Comparison of ENCODE assay signal across 23 cellular contexts in the genomic region with DNA sequence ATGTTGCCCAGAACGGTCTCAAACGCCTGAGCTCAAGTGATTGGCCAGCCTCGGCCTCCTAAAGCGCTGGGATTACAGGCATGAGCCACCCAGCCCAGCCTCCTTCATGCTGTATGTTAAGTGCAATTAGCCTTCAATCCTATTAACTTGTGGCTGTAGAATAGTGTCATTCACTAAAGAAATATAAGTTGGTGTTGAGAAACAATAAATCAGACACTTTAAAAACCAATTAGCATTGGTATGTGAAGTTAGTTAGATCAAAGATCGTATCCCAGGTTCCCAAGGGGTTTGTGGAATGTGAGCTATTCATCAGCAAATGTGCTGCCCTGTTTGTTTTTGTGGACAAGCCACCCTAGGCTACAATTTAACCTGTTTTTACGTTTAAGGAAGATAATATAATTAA. TPM values are rescaled to one million over a fixed set of nuclear protein-coding genes. Genes with fewer than 3 reads are reported as not detected.
DNase-seq lines count a peak whose midpoint lies in the region; ATAC-seq and TF ChIP-seq lines count a peak whose summit lies in the region.
"Had no signal": no experiment of that assay in that cellular context is flagged by ENCODE, and none has a peak within 500 bp of the region (broad histone marks: within the 10 kb centered on the region; RNA-seq: fewer than 3 reads in every experiment).

No MANE protein-coding gene starts in this region.

- H2BK5ac ChIP-seq in H9 (ENCODE audit: insufficient read length, low read length), result peak overlapping the region; percentile 97

- peaks cover 38 to 49% of the 10 kb centered on the region in 2 experiments for H3K4me1 Mint-ChIP-seq in H9
- H3K4me1 Mint-ChIP-seq in WTC11, result peaks cover 55% of the 10 kb centered on the region
- H3K4me1 Mint-ChIP-seq in HFFc6 (ENCODE audit: low read depth), result no peaks in the 10 kb centered on the region
- H3K4me1 Mint-ChIP-seq in natural killer cell treated with Interleukin-12 subunit alpha and Interleukin-12 subunit beta and Interleukin-15 and Interleukin-18, amount 100 ng/mL, for 72 hours (ENCODE audit: low read depth in 2 of 2), result no peaks in the 10 kb centered on the region

- no peak overlapping the region for H2BK15ac ChIP-seq in H9 (ENCODE audit: low read depth, low read length)

- DNase-seq in H9, result peak; percentile 43
- DNase-seq in WTC11 (ENCODE audit: low spot score), result no peak
- DNase-seq in iPS-NIHi7 (ENCODE audit: extremely low spot score), result peak; percentile 35
- peak; percentile 87 for DNase-seq in renal cortical epithelial cell (ENCODE audit: low read depth)
- DNase-seq in HFFc6, result no peak
- no peak for DNase-seq in NCI-H1105 (lab: John Stamatoyannopoulos, UW)
- DNase-seq in SW 1271 (lab: John Stamatoyannopoulos, UW), result no peak
- DNase-seq in natural killer cell treated with Interleukin-12 subunit alpha and Interleukin-12 subunit beta and Interleukin-15 and Interleukin-18, amount 100 ng/mL, for 72 hours (ENCODE audit: low spot score), result no peak
- DNase-seq: activated naive CD4-positive, alpha-beta T cell treated with Interleukin-2 at 50 U/mL for 16 hours; activated T-cell treated with anti-CD3 and anti-CD28 coated beads, Interleukin-2, amount 50 U/mL, for 4 hours; amniotic stem cell; DND-41; HCEC 1CT; naive thymus-derived CD4-positive, alpha-beta T cell; NCI-H1417 treated with DMSO at 0.1 percent for 48 hours; sigmoid colon; stimulated activated CD4-positive, alpha-beta T cell treated with anti-CD3 and anti-CD28 coated beads, Interleukin-15, amount 100 ng/mL, for 24 hours; T-helper 1 cell had no signal

- no peak overlapping the region for H2BK20ac ChIP-seq in H9 (ENCODE audit: low read depth, low read length, poor library complexity, severe bottlenecking)

- no peak overlapping the region for H2BK120ac ChIP-seq in H9 (ENCODE audit: low read depth, low read length, poor library complexity, severe bottlenecking)

- TF ChIP-seq CTCF in H9 (conservative IDR thresholded peaks at IDR 0.05) (no peak), WTC11 (IDR thresholded peaks at IDR 0.05) (no peak), HFFc6 (IDR thresholded peaks at IDR 0.05) (no peak)

- no peak overlapping the region for H3T11ph ChIP-seq in H9 (ENCODE audit: low read length)

- H3K36me3 Mint-ChIP-seq in H9 (ENCODE audit: insufficient read depth in 1 of 3, low read depth in 3 of 3), result no peaks in the 10 kb centered on the region; a peak in 1 of 7 replicates
- no peaks in the 10 kb centered on the region for H3K36me3 Mint-ChIP-seq in WTC11
- no peaks in the 10 kb centered on the region for H3K36me3 Mint-ChIP-seq in HFFc6 (ENCODE audit: low read depth)
- H3K36me3 Mint-ChIP-seq in natural killer cell treated with Interleukin-12 subunit alpha and Interleukin-12 subunit beta and Interleukin-15 and Interleukin-18, amount 100 ng/mL, for 72 hours, result no peaks in the 10 kb centered on the region
- H3K36me3 Mint-ChIP-seq: IgD-negative memory B cell; naive thymus-derived CD4-positive, alpha-beta T cell; type B pancreatic cell had no signal

- WGBS in H9 (ENCODE audit: extremely low coverage, insufficient read length, low lambda C conversion rate), result no CpG with 5 or more reads among the region's 6 CpGs

- no peaks in the 10 kb centered on the region for H3K79me2 ChIP-seq in H9 (ENCODE audit: insufficient read depth, low read length)
- H3K79me2 ChIP-seq: parathyroid adenoma had no signal

- no peak overlapping the region for H3K14ac ChIP-seq in H9 (ENCODE audit: insufficient read depth, low read length)

- peak overlapping the region; percentile 46 for H3K9ac ChIP-seq in H9 (ENCODE audit: extremely low read depth, insufficient read length, low read length)
- H3K9ac ChIP-seq: parathyroid adenoma had no signal

- H3K27ac Mint-ChIP-seq in H9 (peak overlapping the region; percentile 93 to 98 (median 98)), WTC11 (peak overlapping the region; percentile 98), HFFc6 (no peak overlapping the region)
- H3K27ac Mint-ChIP-seq in natural killer cell treated with Interleukin-12 subunit alpha and Interleukin-12 subunit beta and Interleukin-15 and Interleukin-18, amount 100 ng/mL, for 72 hours, result no peak overlapping the region
- H3K27ac Mint-ChIP-seq: IgD-negative memory B cell; naive thymus-derived CD4-positive, alpha-beta T cell; type B pancreatic cell had no signal

- peak overlapping the region; percentile 39 for H4K5ac ChIP-seq in H9 (ENCODE audit: insufficient read length, low read depth, low read length)

- H2BK12ac ChIP-seq in H9 (ENCODE audit: insufficient read length, low read depth, low read length), result peak overlapping the region; percentile 93

- peaks cover 8% of the 10 kb centered on the region for H3K4me1 ChIP-seq in H9 (ENCODE audit: insufficient read depth, low read length)
- H3K4me1 ChIP-seq: parathyroid adenoma, sigmoid colon had no signal

- H3K23ac ChIP-seq in H9 (ENCODE audit: insufficient read length, low read depth, low read length), result no peak overlapping the region

- no peaks in the 10 kb centered on the region for H3K9me3 Mint-ChIP-seq in H9
- no peaks in the 10 kb centered on the region for H3K9me3 Mint-ChIP-seq in WTC11
- H3K9me3 Mint-ChIP-seq in HFFc6, result no peaks in the 10 kb centered on the region
- no peaks in the 10 kb centered on the region for H3K9me3 Mint-ChIP-seq in natural killer cell treated with Interleukin-12 subunit alpha and Interleukin-12 subunit beta and Interleukin-15 and Interleukin-18, amount 100 ng/mL, for 72 hours
- H3K9me3 Mint-ChIP-seq: activated T-cell treated with anti-CD3 and anti-CD28 coated beads, Interleukin-2, amount 50 U/mL, for 4 hours; IgD-negative memory B cell; naive thymus-derived CD4-positive, alpha-beta T cell; type B pancreatic cell had no signal

- H3K4me2 ChIP-seq in H9 (ENCODE audit: insufficient read depth, insufficient read length, low read length), result peak overlapping the region; percentile 36

- CTCF ChIA-PET in WTC11 (lab: Charles Lee), result interaction anchor here (0.7 to 3.6 kb wide), 8 partner anchors 15 to 251 kb away, joined by 3 to 58 read pairs (median 4); a partner anchor contains a TSS

- H3K27ac ChIP-seq in H9 (ENCODE audit: insufficient read length, low read depth, low read length), result peak overlapping the region; percentile 97
- H3K27ac ChIP-seq: C4-2B, parathyroid adenoma, sigmoid colon had no signal

- H2AFZ ChIP-seq in H9 (ENCODE audit: low read length), result no peak overlapping the region

- ATAC-seq in WTC11, result peak; percentile 49
- ATAC-seq in natural killer cell treated with Interleukin-12 subunit alpha and Interleukin-12 subunit beta and Interleukin-15 and Interleukin-18, amount 100 ng/mL, for 72 hours, result no peak
- ATAC-seq: activated T-cell treated with anti-CD3 and anti-CD28 coated beads, Interleukin-2, amount 50 U/mL, for 4 hours; left lobe of liver had no signal

- H4K20me1 ChIP-seq in H9 (ENCODE audit: control insufficient read depth, insufficient read depth, insufficient read length), result no peaks in the 10 kb centered on the region

- no peak overlapping the region for H3K4ac ChIP-seq in H9 (ENCODE audit: low read depth, low read length)

- no peaks in the 10 kb centered on the region for H3K27me3 ChIP-seq in H9 (ENCODE audit: insufficient read depth, low read length)
- H3K27me3 ChIP-seq: sigmoid colon had no signal

- no peaks in the 10 kb centered on the region for H3K79me1 ChIP-seq in H9 (ENCODE audit: insufficient read depth, low read depth, low read length, poor library complexity, severe bottlenecking)

- H3K4me3 Mint-ChIP-seq in H9 (peak overlapping the region in 1 of 2 experiments; percentile 38; a peak in 2 of 5 replicates), WTC11 (peak overlapping the region; percentile 30; the same call in 1 of the 2 replicates), HFFc6 (no peak overlapping the region)
- H3K4me3 Mint-ChIP-seq in natural killer cell treated with Interleukin-12 subunit alpha and Interleukin-12 subunit beta and Interleukin-15 and Interleukin-18, amount 100 ng/mL, for 72 hours, result no peak overlapping the region
- H3K4me3 Mint-ChIP-seq: activated T-cell treated with anti-CD3 and anti-CD28 coated beads, Interleukin-2, amount 50 U/mL, for 4 hours; IgD-negative memory B cell; naive thymus-derived CD4-positive, alpha-beta T cell; type B pancreatic cell had no signal

- H3K23me2 ChIP-seq in H9 (ENCODE audit: insufficient read length, low read depth, low read length, poor library complexity, severe bottlenecking), result no peaks in the 10 kb centered on the region

- H4K91ac ChIP-seq in H9 (ENCODE audit: insufficient read length, low read depth, low read length), result peak overlapping the region; percentile 71

- peak overlapping the region; percentile 65 for H3K18ac ChIP-seq in H9 (ENCODE audit: insufficient read length, low read depth, low read length)

- no peak overlapping the region for H3K56ac ChIP-seq in H9 (ENCODE audit: insufficient read length, low read depth, low read length)

- H3K27me3 Mint-ChIP-seq in H9 (ENCODE audit: low read depth), result no peaks in the 10 kb centered on the region
- no peaks in the 10 kb centered on the region for H3K27me3 Mint-ChIP-seq in WTC11 (ENCODE audit: low read depth)
- H3K27me3 Mint-ChIP-seq in HFFc6 (ENCODE audit: insufficient read depth), result peaks cover 8% of the 10 kb centered on the region
- no peaks in the 10 kb centered on the region for H3K27me3 Mint-ChIP-seq in natural killer cell treated with Interleukin-12 subunit alpha and Interleukin-12 subunit beta and Interleukin-15 and Interleukin-18, amount 100 ng/mL, for 72 hours
- H3K27me3 Mint-ChIP-seq: IgD-negative memory B cell; naive thymus-derived CD4-positive, alpha-beta T cell; type B pancreatic cell had no signal

- POLR2A ChIA-PET in WTC11 (lab: Charles Lee), result interaction anchor here (1.4 to 1.5 kb wide), 3 partner anchors 16 to 69 kb away, joined by 4 to 5 read pairs (median 5); no protein-coding TSS in a partner anchor

- peak overlapping the region; percentile 74 for H4K8ac ChIP-seq in H9 (replicated peaks; ENCODE audit: insufficient read length, low read depth, low read length)

- H3K9me3 ChIP-seq in H9 (ENCODE audit: control insufficient read depth, low read depth, low read length), result no peaks in the 10 kb centered on the region
- H3K9me3 ChIP-seq: sigmoid colon had no signal

- no peak overlapping the region for H2AK5ac ChIP-seq in H9 (ENCODE audit: insufficient read length, low read length)

TF ChIP-seq in WTC11, 78 proteins besides CTCF, POLR2A, EP300 and RAD21:
- peak; percentile 47; the same call in 1 of the 2 replicates for TF ChIP-seq TEAD1 (CRISPR knock-in tag; IDR thresholded peaks at IDR 0.05)
- no peak for TF ChIP-seq CBFB (CRISPR knock-in tag; IDR thresholded peaks at IDR 0.05; ENCODE audit: low read depth)

RNA-seq across cellular contexts. Expression of a gene that starts 11.0 kb away (rescaled TPM):
- 33.0 and 35.6 TPM in 2 replicates for total RNA-seq in H9 (2021)
- 36.0 to 40.0 TPM (median 38.5 TPM) in 3 replicates for total RNA-seq in WTC11 (2021)
- 22.2 and 77.6 TPM in 2 replicates for total RNA-seq in renal cortical epithelial cell
- 10 to 100 TPM; 12.6 to 18.3 (median 15.8) TPM for total RNA-seq in HFFc6 (2021; fragmentation: NEBNext Ultra II Directional; extraction: Animal tissue kit (Norgen Biotek cat#: 25700))
- 10 to 100 TPM; 22.8 to 42.7 TPM for total RNA-seq in natural killer cell treated with Interleukin-12 subunit alpha and Interleukin-12 subunit beta and Interleukin-15 and Interleukin-18, amount 100 ng/mL, for 72 hours

Comparison
In these comparisons a context has a peak if more than half of its experiments do, and no peak if none do; other contexts are left out.
1. DNase-seq: peak in H9 (single experiment), iPS-NIHi7 (single experiment) and renal cortical epithelial cell (single experiment); none in WTC11 (single experiment), HFFc6 (single experiment), NCI-H1105 (single experiment), SW 1271 (0 of 2) and natural killer cell treated with Interleukin-12 subunit alpha and Interleukin-12 subunit beta and Interleukin-15 and Interleukin-18, amount 100 ng/mL, for 72 hours (single experiment).
2. H3K27ac Mint-ChIP-seq: peak in H9 (3 of 3) and WTC11 (single experiment); none in HFFc6 (single experiment) and natural killer cell treated with Interleukin-12 subunit alpha and Interleukin-12 subunit beta and Interleukin-15 and Interleukin-18, amount 100 ng/mL, for 72 hours (0 of 2).